In genomic region chr19:38894968-38895367, GRCh38 we compare ENCODE assay signal across 24 cellular contexts. TPM values are rescaled to one million over a fixed set of nuclear protein-coding genes. Genes with fewer than 3 reads are reported as not detected.
DNase-seq lines count a peak whose midpoint lies in the region; ATAC-seq and TF ChIP-seq lines count a peak whose summit lies in the region.
"Had no signal": no experiment of that assay in that cellular context is flagged by ENCODE, and none has a peak within 500 bp of the region (broad histone marks: within the 10 kb centered on the region; RNA-seq: fewer than 3 reads in every experiment).

No MANE protein-coding gene starts in this region.

- no peak overlapping the region for H3K4me3 Mint-ChIP-seq in activated naive CD8-positive, alpha-beta T cell treated with anti-CD3 and anti-CD28 coated beads, Interleukin-2, amount 10 ng/mL, durations not matched to agents 7 days and 5 days
- no peak overlapping the region for H3K4me3 Mint-ChIP-seq in activated naive CD8-positive, alpha-beta T cell treated with anti-CD3 and anti-CD28 coated beads for 36 hours
- H3K4me3 Mint-ChIP-seq: CD4-positive, CD25-positive, alpha-beta regulatory T cell had no signal

- no peaks in the 10 kb centered on the region for H3K27me3 ChIP-seq in dorsolateral prefrontal cortex
- no peaks in the 10 kb centered on the region for H3K27me3 ChIP-seq in osteoblast (ENCODE audit: insufficient read depth, low read length)
- H3K27me3 ChIP-seq in thyroid gland, result no peaks in the 10 kb centered on the region
- H3K27me3 ChIP-seq in ovary, result no peaks in the 10 kb centered on the region

- no peak for DNase-seq in activated naive CD8-positive, alpha-beta T cell treated with anti-CD3 and anti-CD28 coated beads, Interleukin-2, amount 10 ng/mL, durations not matched to agents 7 days and 5 days
- no peak for DNase-seq in activated naive CD8-positive, alpha-beta T cell treated with anti-CD3 and anti-CD28 coated beads for 36 hours
- DNase-seq in dorsolateral prefrontal cortex, result no peak
- peak; percentile 62 for DNase-seq in osteoblast (ENCODE audit: insufficient read length, low spot score, missing footprints)
- DNase-seq in thyroid gland, result no peak
- DNase-seq in NCI-H146 (lab: John Stamatoyannopoulos, UW), result no peak
- DNase-seq in ovary, result no peak
- DNase-seq in NCI-H146 treated with DMSO at 0.1 percent for 48 hours (lab: John Stamatoyannopoulos, UW; ENCODE audit: unreplicated experiment), result no peak
- DNase-seq: 8988T; Calu3; CD4-positive, CD25-positive, alpha-beta regulatory T cell; EL; GM23248; NCI-H1092 treated with DMSO at 0.1 percent for 48 hours; NCI-H1694; NCI-H2081 treated with DMSO at 0.1 percent for 48 hours; NCI-H510A; NCI-H748 treated with DMSO at 0.1 percent for 48 hours; PC-3; RPMI8226 had no signal

- no peak for TF ChIP-seq EP300 in ovary (IDR thresholded peaks at IDR 0.05)

- H3K36me3 ChIP-seq in osteoblast (ENCODE audit: insufficient read depth, low read length) (no peaks in the 10 kb centered on the region), thyroid gland (peaks cover under 1 to 1% of the 10 kb centered on the region in 2 donors), ovary (no peaks in the 10 kb centered on the region)

- H3K79me2 ChIP-seq in osteoblast (ENCODE audit: insufficient read depth, low read length), result peaks cover 36% of the 10 kb centered on the region

- WGBS in thyroid gland, 2 donors, result 74 to 79% methylated on average over 9 of the region's 9 CpGs
- 53 to 63% (median 58%) methylated on average over 9 of the region's 9 CpGs for WGBS in ovary, 3 donors

- peak overlapping the region; percentile 2 for H3K27ac Mint-ChIP-seq in activated naive CD8-positive, alpha-beta T cell treated with anti-CD3 and anti-CD28 coated beads, Interleukin-2, amount 10 ng/mL, durations not matched to agents 7 days and 5 days
- H3K27ac Mint-ChIP-seq in activated naive CD8-positive, alpha-beta T cell treated with anti-CD3 and anti-CD28 coated beads for 36 hours, result no peak overlapping the region

- no peak overlapping the region for H2AFZ ChIP-seq in osteoblast (ENCODE audit: low read length)
- H2AFZ ChIP-seq: GM23248 had no signal

- H3K36me3 Mint-ChIP-seq in activated naive CD8-positive, alpha-beta T cell treated with anti-CD3 and anti-CD28 coated beads, Interleukin-2, amount 10 ng/mL, durations not matched to agents 7 days and 5 days, result peaks cover 5% of the 10 kb centered on the region
- peaks cover 2% of the 10 kb centered on the region for H3K36me3 Mint-ChIP-seq in activated naive CD8-positive, alpha-beta T cell treated with anti-CD3 and anti-CD28 coated beads for 36 hours

- H3K4me3 ChIP-seq in dorsolateral prefrontal cortex (no peak overlapping the region), osteoblast (ENCODE audit: insufficient read depth, low read length) (no peak overlapping the region), thyroid gland (replicated peaks in 1 of 3) (no peak overlapping the region), ovary (no peak overlapping the region)
- H3K4me3 ChIP-seq: GM12878, GM23248 had no signal

- H3K27me3 Mint-ChIP-seq in activated naive CD8-positive, alpha-beta T cell treated with anti-CD3 and anti-CD28 coated beads, Interleukin-2, amount 10 ng/mL, durations not matched to agents 7 days and 5 days, result no peaks in the 10 kb centered on the region
- H3K27me3 Mint-ChIP-seq in activated naive CD8-positive, alpha-beta T cell treated with anti-CD3 and anti-CD28 coated beads for 36 hours, result no peaks in the 10 kb centered on the region
- H3K27me3 Mint-ChIP-seq: CD4-positive, CD25-positive, alpha-beta regulatory T cell had no signal

- peaks cover 7% of the 10 kb centered on the region for H3K4me1 ChIP-seq in osteoblast (ENCODE audit: insufficient read depth, low read length)
- peaks cover 25 to 33% of the 10 kb centered on the region in 2 donors for H3K4me1 ChIP-seq in thyroid gland
- peaks cover 5% of the 10 kb centered on the region for H3K4me1 ChIP-seq in ovary (ENCODE audit: insufficient read depth)

- H3K4me2 ChIP-seq in osteoblast (ENCODE audit: insufficient read depth, low read length), result no peak overlapping the region

- no peaks in the 10 kb centered on the region for H3K9me3 Mint-ChIP-seq in activated naive CD8-positive, alpha-beta T cell treated with anti-CD3 and anti-CD28 coated beads, Interleukin-2, amount 10 ng/mL, durations not matched to agents 7 days and 5 days
- no peaks in the 10 kb centered on the region for H3K9me3 Mint-ChIP-seq in activated naive CD8-positive, alpha-beta T cell treated with anti-CD3 and anti-CD28 coated beads for 36 hours
- H3K9me3 Mint-ChIP-seq: CD4-positive, CD25-positive, alpha-beta regulatory T cell had no signal

- POLR2A ChIA-PET in activated naive CD8-positive, alpha-beta T cell treated with anti-CD3 and anti-CD28 coated beads, Interleukin-2, amount 10 ng/mL, durations not matched to agents 7 days and 5 days (lab: Charles Lee), result no interaction called here

- ATAC-seq in activated naive CD8-positive, alpha-beta T cell treated with anti-CD3 and anti-CD28 coated beads, Interleukin-2, amount 10 ng/mL, durations not matched to agents 7 days and 5 days (ENCODE audit: low read depth), result no peak
- ATAC-seq: GM12878, HCT116, PC-3 had no signal

- H4K20me1 ChIP-seq in osteoblast (ENCODE audit: insufficient read depth, low read length), result peaks cover 6% of the 10 kb centered on the region

- TF ChIP-seq CTCF in dorsolateral prefrontal cortex (IDR thresholded peaks at IDR 0.05 in 54 of 56, conservative IDR thresholded peaks at IDR 0.05 in 2 of 56; ENCODE audit: low read depth in 1 of 56, partially characterized antibody in 56 of 56) (no peak), osteoblast (IDR thresholded peaks at IDR 0.05; ENCODE audit: extremely low read depth, low read depth, low read length) (no peak), thyroid gland (IDR thresholded peaks at IDR 0.05) (no peak), ovary (IDR thresholded peaks at IDR 0.05) (no peak)

- TF ChIP-seq POLR2A in thyroid gland (IDR thresholded peaks at IDR 0.05) (no peak), ovary (IDR thresholded peaks at IDR 0.05) (no peak)

- H3K27ac ChIP-seq in dorsolateral prefrontal cortex (peak overlapping the region in 35 of 59 donors; percentile 1 to 100 (median 65)), osteoblast (ENCODE audit: low read depth, low read length) (no peak overlapping the region), thyroid gland (peak overlapping the region in 2 of 3 donors; percentile 4 to 56), ovary (no peak overlapping the region)
- H3K27ac ChIP-seq: GM23248 had no signal

- H3K9me3 ChIP-seq in osteoblast (ENCODE audit: low read depth, low read length), result no peaks in the 10 kb centered on the region
- no peaks in the 10 kb centered on the region for H3K9me3 ChIP-seq in thyroid gland
- no peaks in the 10 kb centered on the region for H3K9me3 ChIP-seq in ovary

- intact Hi-C loops in dorsolateral prefrontal cortex (cut with DNase I), result loop anchor here (5.0 kb wide), 1 partner anchor 63 kb away; the partner anchor contains the start of gene ECH1 (in 2 of the 2)
- intact Hi-C loops in thyroid gland (cut with DNase I), result loop anchor here (5.0 kb wide), 1 partner anchor 48 kb away; the partner anchor contains the start of gene HNRNPL
- intact Hi-C loops in ovary (cut with DNase I), result no loop called here

- H3K4me1 Mint-ChIP-seq in activated naive CD8-positive, alpha-beta T cell treated with anti-CD3 and anti-CD28 coated beads, Interleukin-2, amount 10 ng/mL, durations not matched to agents 7 days and 5 days, result peaks cover 15% of the 10 kb centered on the region
- H3K4me1 Mint-ChIP-seq in activated naive CD8-positive, alpha-beta T cell treated with anti-CD3 and anti-CD28 coated beads for 36 hours, result peaks cover 16% of the 10 kb centered on the region

RNA-seq across cellular contexts. Expression of gene SIRT2, which starts 4.5 kb away (rescaled TPM):
- 10 to 100 TPM; 46.6 to 49.1 TPM for total RNA-seq in activated naive CD8-positive, alpha-beta T cell treated with anti-CD3 and anti-CD28 coated beads, Interleukin-2, amount 10 ng/mL, durations not matched to agents 7 days and 5 days
- total RNA-seq in activated naive CD8-positive, alpha-beta T cell treated with anti-CD3 and anti-CD28 coated beads for 36 hours, result 10 to 100 TPM; 19.4 to 21.2 TPM
- total RNA-seq in dorsolateral prefrontal cortex, result 100 to 1,000 TPM; 113 to 397 (median 166) TPM
- 76.9 and 77.4 TPM in 2 replicates for total RNA-seq in osteoblast
- total RNA-seq in thyroid gland, result 100 to 1,000 TPM in 1 of 4 donors, 10 to 100 TPM in 3; 69.6 to 107 (median 90.7) TPM
- total RNA-seq in ovary, result 10 to 100 TPM; 51.7 to 64.9 (median 55.7) TPM
- 10 to 100 TPM; 46.1 to 60.0 TPM for polyA plus RNA-seq in ovary

RNA-seq across cellular contexts. Expression of gene NFKBIB, which starts 4.8 kb away (rescaled TPM):
- total RNA-seq in activated naive CD8-positive, alpha-beta T cell treated with anti-CD3 and anti-CD28 coated beads, Interleukin-2, amount 10 ng/mL, durations not matched to agents 7 days and 5 days, result 10 to 100 TPM; 30.0 to 31.1 TPM
- 10 to 100 TPM; 85.7 to 86.2 TPM for total RNA-seq in activated naive CD8-positive, alpha-beta T cell treated with anti-CD3 and anti-CD28 coated beads for 36 hours
- total RNA-seq in dorsolateral prefrontal cortex, result 10 to 100 TPM; 15.4 to 37.9 (median 22.5) TPM
- total RNA-seq in osteoblast, result 9.1 and 12.7 TPM in 2 replicates
- 10 to 100 TPM; 18.6 to 23.7 (median 21.2) TPM for total RNA-seq in thyroid gland
- 10 to 100 TPM in 6 of 7 donors, 1 to 10 TPM in 1; 8.5 to 19.3 (median 13.2) TPM for total RNA-seq in ovary
- polyA plus RNA-seq in ovary, result 10 to 100 TPM in 1 of 2 donors, 1 to 10 TPM in 1; 3.2 to 21.6 TPM

RNA-seq across cellular contexts. Expression of gene RINL, which starts 16.9 kb away (rescaled TPM):
- 10 to 100 TPM; 71.3 to 74.2 TPM for total RNA-seq in activated naive CD8-positive, alpha-beta T cell treated with anti-CD3 and anti-CD28 coated beads, Interleukin-2, amount 10 ng/mL, durations not matched to agents 7 days and 5 days
- total RNA-seq in activated naive CD8-positive, alpha-beta T cell treated with anti-CD3 and anti-CD28 coated beads for 36 hours, result 10 to 100 TPM; 74.0 to 75.0 TPM
- total RNA-seq in dorsolateral prefrontal cortex (10 to 100 TPM in 29 of 120 experiments, 1 to 10 TPM in 91; 4.1 to 15.2 (median 8.3) TPM), osteoblast (2.5 and 3.2 TPM in 2 replicates), thyroid gland (10 to 100 TPM in 3 of 4 donors, 1 to 10 TPM in 1; 6.4 to 18.7 (median 13.5) TPM), ovary (1 to 10 TPM; 1.1 to 4.7 (median 2.6) TPM)
- polyA plus RNA-seq in ovary, result 1 to 10 TPM; 2.3 to 3.4 TPM

RNA-seq across cellular contexts. Expression of gene CCER2, which starts 17.0 kb away (rescaled TPM):
- total RNA-seq in activated naive CD8-positive, alpha-beta T cell treated with anti-CD3 and anti-CD28 coated beads, Interleukin-2, amount 10 ng/mL, durations not matched to agents 7 days and 5 days, result 1 to 10 TPM in 1 of 2 experiments, under 1 TPM in 1; 0.88 to 1.3 TPM
- 1 to 10 TPM in 1 of 2 experiments, under 1 TPM in 1; 0.96 to 1.5 TPM for total RNA-seq in activated naive CD8-positive, alpha-beta T cell treated with anti-CD3 and anti-CD28 coated beads for 36 hours
- 1 to 10 TPM in 114 of 120 experiments, under 1 TPM in 6; 0.52 to 6.8 (median 2.5) TPM for total RNA-seq in dorsolateral prefrontal cortex
- total RNA-seq in osteoblast, result not detected in 2 replicates
- 1 to 10 TPM in 2 of 4 donors, not detected in 2; 1.2 to 1.9 TPM for total RNA-seq in thyroid gland
- total RNA-seq in ovary, result 1 to 10 TPM in 1 of 7 donors, under 1 TPM in 4, not detected in 2; 0.50 to 1.1 (median 0.51) TPM
- under 1 TPM in 1 of 2 donors, not detected in 1; 0.48 TPM for polyA plus RNA-seq in ovary
- total RNA-seq: GM23248, LHCN-M2 had no signal
- polyA plus RNA-seq: AG04450; CD4-positive, CD25-positive, alpha-beta regulatory T cell; GM23248 had no signal

RNA-seq across cellular contexts. Expression of gene SARS2, which starts 35.6 kb away (rescaled TPM):
- total RNA-seq in activated naive CD8-positive, alpha-beta T cell treated with anti-CD3 and anti-CD28 coated beads, Interleukin-2, amount 10 ng/mL, durations not matched to agents 7 days and 5 days, result 10 to 100 TPM; 35.6 to 40.7 TPM
- 10 to 100 TPM; 39.8 to 43.2 TPM for total RNA-seq in activated naive CD8-positive, alpha-beta T cell treated with anti-CD3 and anti-CD28 coated beads for 36 hours
- 10 to 100 TPM; 17.7 to 57.8 (median 28.6) TPM for total RNA-seq in dorsolateral prefrontal cortex
- total RNA-seq in osteoblast, result 20.3 and 21.7 TPM in 2 replicates
- 10 to 100 TPM; 26.6 to 52.0 (median 37.8) TPM for total RNA-seq in thyroid gland
- 10 to 100 TPM in 6 of 7 donors, 1 to 10 TPM in 1; 9.8 to 20.6 (median 18.0) TPM for total RNA-seq in ovary
- polyA plus RNA-seq in ovary, result 10 to 100 TPM in 1 of 2 donors, 1 to 10 TPM in 1; 5.0 to 20.5 TPM

Comparison
In these comparisons a context has a peak if more than half of its experiments do, and no peak if none do; other contexts are left out.
1. H3K27ac ChIP-seq: peak in dorsolateral prefrontal cortex (35 of 59) and thyroid gland (2 of 3); none in osteoblast (single experiment) and ovary (0 of 2).
2. intact Hi-C loops: an anchor here in dorsolateral prefrontal cortex (5.0 kb wide) and thyroid gland (5.0 kb wide); none called in ovary.